ENCODE assay signal across 1 cellular context in the genomic region with DNA sequence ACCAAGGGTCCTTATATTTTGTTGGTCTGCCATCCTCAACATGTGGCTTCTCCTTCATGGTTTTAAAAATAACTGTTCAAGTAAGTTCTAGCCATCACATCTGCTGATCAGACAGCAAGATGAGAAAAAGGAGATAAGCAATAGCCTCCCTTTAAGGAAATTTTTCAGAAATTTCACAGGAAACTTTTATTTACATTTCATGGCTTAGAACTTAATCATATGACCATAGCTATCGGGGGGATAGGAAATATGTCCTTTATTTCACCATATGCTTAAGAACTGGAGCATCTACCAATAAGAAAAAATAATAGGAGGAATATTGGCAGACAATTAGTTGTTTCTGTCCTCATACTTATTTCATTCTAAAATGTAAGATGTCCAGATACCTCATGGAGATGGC.
TF ChIP-seq lines count a peak whose summit lies in the region.

No MANE protein-coding gene starts in this region.

TF ChIP-seq in endothelial cell of umbilical vein, 7 proteins besides CTCF, POLR2A, EP300 and RAD21:
- no peak for TF ChIP-seq MYC (IDR thresholded peaks at IDR 0.05; ENCODE audit: low read depth, low read length)
- TF ChIP-seq, protein P1, sequence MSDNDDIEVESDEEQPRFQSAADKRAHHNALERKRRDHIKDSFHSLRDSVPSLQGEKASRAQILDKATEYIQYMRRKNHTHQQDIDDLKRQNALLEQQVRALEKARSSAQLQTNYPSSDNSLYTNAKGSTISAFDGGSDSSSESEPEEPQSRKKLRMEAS (IDR thresholded peaks at IDR 0.05; ENCODE audit: insufficient read depth, insufficient read length): no peak
- no peak for TF ChIP-seq FOS (IDR thresholded peaks at IDR 0.05; ENCODE audit: borderline replicate concordance, insufficient read depth, low read length)
- no peak for TF ChIP-seq GATA2 (IDR thresholded peaks at IDR 0.05; ENCODE audit: insufficient read depth, insufficient read length, low read depth, low read length)
- TF ChIP-seq EZH2 (IDR thresholded peaks at IDR 0.05; ENCODE audit: borderline replicate concordance, low read depth, low read length, severe bottlenecking): no peak
- TF ChIP-seq POLR2AphosphoS5 (IDR thresholded peaks at IDR 0.05; ENCODE audit: insufficient read depth, low read depth, low read length): no peak
- no peak for TF ChIP-seq JUN (IDR thresholded peaks at IDR 0.05; ENCODE audit: borderline replicate concordance, insufficient read depth, insufficient read length, low read depth)
